8 cellular contexts compared by ENCODE assay signal in the genomic region with DNA sequence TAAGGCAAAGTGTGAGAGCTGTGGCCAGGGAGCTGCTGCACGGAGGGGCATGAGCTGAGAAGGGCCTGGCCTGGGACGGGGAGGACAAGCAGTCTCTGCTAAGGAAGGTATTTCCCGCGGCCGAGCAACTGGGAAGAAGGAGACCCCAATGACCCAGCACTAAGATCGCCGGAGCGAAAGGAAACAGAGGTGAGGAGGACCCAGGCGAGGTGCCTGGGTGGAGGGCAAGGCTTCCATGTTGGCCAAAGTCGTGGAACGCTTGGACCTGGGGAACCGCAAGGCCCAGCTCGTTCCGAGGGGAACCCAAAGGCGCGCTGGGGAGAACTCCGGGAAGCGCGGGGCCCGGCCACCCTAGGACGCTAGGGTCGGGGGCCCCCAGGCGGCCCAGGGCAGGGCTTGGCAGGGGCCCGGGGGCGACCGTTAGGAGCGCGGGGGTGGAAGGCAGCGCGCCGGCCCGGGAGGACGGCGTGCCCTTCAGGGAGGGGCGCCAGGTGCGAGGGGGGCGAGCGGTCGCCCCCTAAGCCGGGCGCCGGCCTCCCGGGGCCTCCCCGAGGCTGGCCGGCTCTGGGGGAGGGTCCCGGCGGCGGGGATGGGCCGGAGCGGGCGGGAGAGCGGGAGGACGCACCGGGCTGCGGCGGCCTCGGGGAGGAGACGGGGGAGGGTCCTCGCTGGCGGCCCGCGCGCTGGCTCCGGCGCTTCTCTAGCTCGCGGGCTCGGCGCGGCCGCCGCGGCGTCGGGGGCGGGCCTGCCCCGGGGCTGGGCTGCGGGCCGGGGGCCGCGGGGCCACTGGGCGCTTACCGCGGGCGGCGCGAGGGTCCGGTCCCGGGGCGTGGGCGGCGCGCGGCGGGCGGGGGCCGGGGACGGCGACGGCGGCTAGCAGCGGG. TPM values are rescaled to one million over a fixed set of nuclear protein-coding genes. Genes with fewer than 3 reads are reported as not detected.
DNase-seq lines count a peak whose midpoint lies in the region; ATAC-seq, FAIRE-seq and TF ChIP-seq lines count a peak whose summit lies in the region.

No MANE protein-coding gene starts in this region.

- H3K36me3 Mint-ChIP-seq in T-cell, result peaks cover 3% of the 10 kb centered on the region

- H3K4me1 Mint-ChIP-seq in T-cell, result peaks cover 38 to 41% (median 40%) of the 10 kb centered on the region in 3 donors

- peak overlapping the region; percentile 86 to 87 for H3K27ac Mint-ChIP-seq in T-cell

- WGBS in pancreas, 2 donors, result 0 to 1% methylated on average over 55 to 102 of the region's 102 CpGs

- CTCF ChIA-PET in T-cell (lab: Charles Lee), result interaction anchor here (0.6 to 2.9 kb wide), 6 partner anchors 10 to 142 kb away, joined by 3 to 14 read pairs (median 6); a partner anchor contains a TSS

- no peaks in the 10 kb centered on the region for H3K27me3 Mint-ChIP-seq in T-cell

- intact Hi-C loops in pancreas (cut with DNase I), result loop anchor here in 1 of 3 donors (5.0 kb wide), 1 partner anchor 131 kb away; no protein-coding TSS in a partner anchor

- FAIRE-seq in pancreas (lab: Jason Lieb, UNC), result no peak

- H3K27ac ChIP-seq in pancreas, result peak overlapping the region; percentile 22 to 71 (median 66)

- TF ChIP-seq CTCF in GM10266 (IDR thresholded peaks at IDR 0.05; ENCODE audit: control insufficient read depth, insufficient read depth, low read depth, missing control alignments) (no peak), fibroblast of pulmonary artery (IDR thresholded peaks at IDR 0.05; ENCODE audit: low read length, missing control alignments) (no peak), pancreas (IDR thresholded peaks at IDR 0.05) (no peak)

- H3K4me3 ChIP-seq in H7 (ENCODE audit: insufficient read depth, low read depth, low read length) (peak overlapping the region; percentile 75), fibroblast of pulmonary artery (replicated peaks; ENCODE audit: low read depth, low read length) (peak overlapping the region; percentile 79), pancreas (peak overlapping the region; percentile 67 to 97 (median 94))

- no peaks in the 10 kb centered on the region for H3K27me3 ChIP-seq in H7 (ENCODE audit: control insufficient read depth, insufficient read depth, low read length)
- no peaks in the 10 kb centered on the region for H3K27me3 ChIP-seq in pancreas

- H3K9me3 ChIP-seq in pancreas, result no peaks in the 10 kb centered on the region

- peak; percentile 41 for DNase-seq in GM10266 (ENCODE audit: extremely low spot score)
- DNase-seq in H7, result peak; percentile 92
- no peak for DNase-seq in T-cell
- no peak for DNase-seq in fibroblast of pulmonary artery (ENCODE audit: low read depth)
- DNase-seq in pancreas, result peak in 4 of 6 donors; percentile 20 to 77 (median 47)
- DNase-seq in activated gamma-delta T cell (lab: John Stamatoyannopoulos, UW), result no peak

- no peaks in the 10 kb centered on the region for H3K9me3 Mint-ChIP-seq in T-cell

- POLR2A ChIA-PET in T-cell (lab: Charles Lee), result interaction anchor here in 1 of 2 donors (0.6 kb wide), 1 partner anchor 13 kb away, joined by 3 read pairs; no protein-coding TSS in a partner anchor

- peak overlapping the region; percentile 90 to 95 (median 91) for H3K4me3 Mint-ChIP-seq in T-cell

- ATAC-seq in T-cell (replicated peaks in 1 of 4) (peak; percentile 51 to 59 (median 58)), pancreas (peak; percentile 3 to 30 (median 12)), HG03460 (IDR thresholded peaks at IDR 0.05; ENCODE audit: unreplicated experiment) (no peak), HG03469 (IDR thresholded peaks at IDR 0.05; ENCODE audit: unreplicated experiment) (no peak)

- H3K4me1 ChIP-seq in pancreas, result peaks cover 10 to 17% (median 14%) of the 10 kb centered on the region in 3 donors

- H3K36me3 ChIP-seq in H7 (replicated peaks; ENCODE audit: control insufficient read depth, insufficient read depth, low read length) (peaks cover 4% of the 10 kb centered on the region), pancreas (peaks cover 0 to under 1% (median 0%) of the 10 kb centered on the region in 3 donors)

RNA-seq across cellular contexts. Expression of a gene that starts 0.5 kb away (rescaled TPM):
- total RNA-seq in H7 (2014; rRNA removed; shearing (Covaris generic)), result 48.2 and 66.4 TPM in 2 replicates
- 100 to 1,000 TPM in 3 of 5 donors, 10 to 100 TPM in 2; 87.7 to 161 (median 124) TPM for total RNA-seq in T-cell
- 10 to 100 TPM; 19.2 to 33.9 (median 26.9) TPM for total RNA-seq in pancreas
- 10 to 100 TPM; 48.8 to 76.2 TPM for polyA plus RNA-seq in pancreas

RNA-seq across cellular contexts. Expression of a gene that starts 12.4 kb away (rescaled TPM):
- total RNA-seq in H7 (2014; rRNA removed; shearing (Covaris generic)), result 95.0 and 128 TPM in 2 replicates
- total RNA-seq in T-cell (10 to 100 TPM in 3 of 5 donors, 1 to 10 TPM in 2; 8.3 to 18.1 (median 17.8) TPM), pancreas (10 to 100 TPM; 10.5 to 19.2 (median 13.8) TPM)
- polyA plus RNA-seq in pancreas, result 10 to 100 TPM; 20.5 to 26.1 TPM

RNA-seq across cellular contexts. Expression of a gene that starts 20.0 kb away (rescaled TPM):
- 108 and 122 TPM in 2 replicates for total RNA-seq in H7 (2014; rRNA removed; shearing (Covaris generic))
- 100 to 1,000 TPM; 101 to 175 (median 153) TPM for total RNA-seq in T-cell
- 100 to 1,000 TPM in 5 of 6 donors, 10 to 100 TPM in 1; 84.7 to 118 (median 104) TPM for total RNA-seq in pancreas
- polyA plus RNA-seq in pancreas, result 100 to 1,000 TPM in 1 of 2 donors, 10 to 100 TPM in 1; 82.2 to 151 TPM

RNA-seq across cellular contexts. Expression of a gene that starts 26.7 kb away (rescaled TPM):
- 0.15 TPM in 1 of 2 replicates, not detected in the other for total RNA-seq in H7 (2014; rRNA removed; shearing (Covaris generic))
- not detected for total RNA-seq in T-cell
- total RNA-seq in pancreas, result 1 to 10 TPM; 1.6 to 5.5 (median 3.9) TPM
- 1 to 10 TPM; 1.8 to 5.9 TPM for polyA plus RNA-seq in pancreas

RNA-seq across cellular contexts. Expression of a gene that starts 37.3 kb away (rescaled TPM):
- total RNA-seq in H7 (2014; rRNA removed; shearing (Covaris generic)), result 0.30 and 0.90 TPM in 2 replicates
- total RNA-seq in T-cell (not detected), pancreas (under 1 TPM; 0.23 to 0.98 (median 0.57) TPM)
- 1 to 10 TPM; 1.7 to 7.7 TPM for polyA plus RNA-seq in pancreas

Comparison
In these comparisons a context has a peak if more than half of its experiments do, and no peak if none do; other contexts are left out.
1. DNase-seq: peak in GM10266 (single experiment), H7 (single experiment) and pancreas (4 of 6); none in T-cell (0 of 34), fibroblast of pulmonary artery (single experiment) and activated gamma-delta T cell (single experiment).
2. ATAC-seq: peak in T-cell (4 of 4) and pancreas (4 of 4); none in HG03460 (single experiment) and HG03469 (single experiment).
3. Peak in every context shown above with its lines, with median percentiles within 50 percentile points of each other: H3K4me3 ChIP-seq.